ENCODE assay signal across 8 cellular contexts in the genomic region with DNA sequence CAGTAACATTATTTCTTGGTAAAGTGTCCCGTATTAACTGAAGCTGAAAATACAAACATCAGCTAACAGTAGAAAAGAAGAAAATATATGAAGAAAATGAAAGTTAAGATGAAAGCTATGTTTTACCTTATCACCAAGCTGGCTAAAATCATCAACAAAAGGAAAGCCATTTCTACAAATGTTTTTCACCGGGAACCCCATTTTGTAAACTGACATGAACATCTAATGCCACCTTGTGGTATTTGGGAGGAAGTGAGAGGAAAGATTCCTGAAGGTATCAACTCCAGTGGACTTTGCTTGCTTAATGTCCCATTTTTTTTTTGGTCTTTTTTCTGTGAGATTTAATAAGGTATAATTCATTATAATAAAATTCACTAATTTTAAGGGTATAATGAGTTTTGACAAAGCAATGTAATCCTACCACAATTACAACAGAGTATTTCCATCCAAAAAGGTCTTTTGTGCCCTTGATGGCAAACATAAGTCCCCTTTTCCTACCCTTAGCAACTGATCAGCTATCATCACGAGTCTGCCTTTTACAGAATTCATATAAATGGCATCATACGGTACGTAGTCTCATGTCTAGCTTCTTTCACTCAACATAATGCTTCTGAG. TPM values are rescaled to one million over a fixed set of nuclear protein-coding genes. Genes with fewer than 3 reads are reported as not detected.
DNase-seq lines count a peak whose midpoint lies in the region; ATAC-seq, FAIRE-seq and TF ChIP-seq lines count a peak whose summit lies in the region.

No MANE protein-coding gene starts in this region.

- SMC1A ChIA-PET in GM12878 (lab: Charles Lee; ENCODE audit: uncharacterized antibody, unreplicated experiment), result interaction anchor here (0.8 to 2.0 kb wide), 12 partner anchors 21 to 199 kb away, joined by 3 to 9 read pairs (median 5); a partner anchor contains a TSS

- TF ChIP-seq EP300 in GM12878 (IDR thresholded peaks at IDR 0.05; ENCODE audit: borderline replicate concordance in 1 of 2, control insufficient read depth in 1 of 2, low read depth in 2 of 2, low read length in 2 of 2), result no peak

- TF ChIP-seq CTCF in BJ (IDR thresholded peaks at IDR 0.05; ENCODE audit: insufficient read depth, low read depth, low read length) (peak; percentile 74), GM13976 (IDR thresholded peaks at IDR 0.05; ENCODE audit: borderline replicate concordance, control extremely low read depth, extremely low read depth, insufficient read depth, missing control alignments) (peak; percentile 43), GM12878 (IDR thresholded peaks at IDR 0.05 in 2 of 3, conservative IDR thresholded peaks at IDR 0.05 in 1 of 3; ENCODE audit: control insufficient read depth in 2 of 3, extremely low read depth in 1 of 3, insufficient read depth in 1 of 3, low read depth in 3 of 3, low read length in 3 of 3) (peak; percentile 55 to 76 (median 72); a peak in 5 of 6 replicates), kidney (IDR thresholded peaks at IDR 0.05; ENCODE audit: borderline replicate concordance, extremely low read depth, insufficient read depth) (peak; percentile 80), thoracic aorta (IDR thresholded peaks at IDR 0.05) (peak; percentile 76)

- H2AFZ ChIP-seq in GM12878 (ENCODE audit: control insufficient read depth, low read depth, low read length), result peak overlapping the region; percentile 15; the same call in 1 of the 2 replicates

- no peaks in the 10 kb centered on the region for H4K20me1 ChIP-seq in GM12878 (ENCODE audit: control insufficient read depth, insufficient read depth)

- peaks cover 11% of the 10 kb centered on the region for H3K79me2 ChIP-seq in GM12878 (ENCODE audit: control insufficient read depth, insufficient read depth, low read length)

- H3K4me3 ChIP-seq in BJ (ENCODE audit: low read depth, low read length) (0 out of 2 replicates have a peak overlapping the region, but pooled peaks have one; percentile 10), GM12878 (0 out of 2 replicates have a peak overlapping the region, but pooled peaks have one; percentile 40), kidney (ENCODE audit: low read length in 2 of 2) (peak overlapping the region; percentile 3 to 48), thoracic aorta (peak overlapping the region; percentile 61)

- DNase-seq in BJ (ENCODE audit: low read depth), result peak; percentile 8
- peak; percentile 49 for DNase-seq in GM13976 (ENCODE audit: low spot score)
- DNase-seq in NCI-H446 treated with DMSO at 0.1 percent for 48 hours (lab: John Stamatoyannopoulos, UW), result peak; percentile 44
- DNase-seq in GM12878 (ENCODE audit: low read depth, low spot score), result no peak
- DNase-seq in kidney, result no peak
- no peak for DNase-seq in thoracic aorta (ENCODE audit: low spot score)
- no peak for DNase-seq in GOT3 (lab: John Stamatoyannopoulos, UW)
- no peak for DNase-seq in stimulated activated naive CD8-positive, alpha-beta T cell treated with anti-CD3 and anti-CD28 coated beads, Interleukin-15, Interleukin-2, amounts not matched to agents 100 U/mL and 50 U/mL, for 24 hours

- H3K9ac ChIP-seq in GM12878 (ENCODE audit: control insufficient read depth, insufficient read depth, low read length), result no peak overlapping the region
- peak overlapping the region in 1 of 2 donors; percentile 55 for H3K9ac ChIP-seq in kidney (ENCODE audit: low read length in 2 of 2)

- no TSS peak for BruUV-seq in GM12878 (replicated peaks; lab: Mats Ljungman, UMichigan)

- no peaks in the 10 kb centered on the region for H3K9me3 ChIP-seq in GM12878 (replicated peaks; ENCODE audit: control insufficient read depth, insufficient read depth, low read length)
- no peaks in the 10 kb centered on the region for H3K9me3 ChIP-seq in kidney (ENCODE audit: control insufficient read depth in 1 of 2, low read length in 2 of 2)
- H3K9me3 ChIP-seq in thoracic aorta, result no peaks in the 10 kb centered on the region

- CTCF ChIA-PET in BJ (lab: Yijun Ruan, JAX) (interaction anchor here (0.6 to 6.3 kb wide), 22 partner anchors 10 to 831 kb away, joined by 3 to 81 read pairs (median 5); no protein-coding TSS in a partner anchor), GM12878 (lab: Yijun Ruan, JAX) (interaction anchor here (0.7 to 5.6 kb wide), 30 partner anchors 9 to 437 kb away, joined by 3 to 50 read pairs (median 5); no protein-coding TSS in a partner anchor)

- H3K27me3 ChIP-seq in BJ (ENCODE audit: control insufficient read depth, insufficient read depth, low read length) (no peaks in the 10 kb centered on the region), GM12878 (replicated peaks in 1 of 2; ENCODE audit: control insufficient read depth in 2 of 2, insufficient read depth in 2 of 2, low read length in 1 of 2) (no peaks in the 10 kb centered on the region), thoracic aorta (replicated peaks; ENCODE audit: insufficient read depth) (no peaks in the 10 kb centered on the region)

- ATAC-seq in GM12878 (peak; percentile 51), thoracic aorta (ENCODE audit: insufficient number of reproducible peaks, low FRiP score, low read depth) (no peak)
- ATAC-seq in stimulated activated naive CD8-positive, alpha-beta T cell treated with anti-CD3 and anti-CD28 coated beads, Interleukin-15, Interleukin-2, amounts not matched to agents 100 U/mL and 50 U/mL, for 24 hours, result no peak

- no peak overlapping the region for H3K27ac ChIP-seq in GM12878 (ENCODE audit: control insufficient read depth, insufficient read depth)
- H3K27ac ChIP-seq in kidney (ENCODE audit: low read depth in 2 of 2, low read length in 2 of 2), result no peak overlapping the region
- peak overlapping the region in 1 of 2 donors; percentile 25 for H3K27ac ChIP-seq in thoracic aorta

- RAD21 ChIA-PET in GM12878 (lab: Charles Lee; ENCODE audit: unreplicated experiment), result interaction anchor here (0.9 to 2.2 kb wide), 11 partner anchors 12 to 425 kb away, joined by 3 to 8 read pairs (median 3); no protein-coding TSS in a partner anchor

- FAIRE-seq in GM12878 (lab: Jason Lieb, UNC), result peak; percentile 69
- peak; percentile 95 for FAIRE-seq in kidney (lab: Jason Lieb, UNC)

- H3K36me3 ChIP-seq in BJ (ENCODE audit: control insufficient read depth, insufficient read depth, low read length) (peaks cover 9% of the 10 kb centered on the region), GM12878 (ENCODE audit: control insufficient read depth in 2 of 2, insufficient read depth in 2 of 2, low read length in 1 of 2) (peaks cover 2 to 18% of the 10 kb centered on the region in 2 experiments; a peak in 3 of 4 replicates), kidney (ENCODE audit: control insufficient read depth in 1 of 2, insufficient read depth in 2 of 2, low read length in 2 of 2) (peaks cover 13 to 27% of the 10 kb centered on the region in 2 donors), thoracic aorta (peaks cover 35% of the 10 kb centered on the region)

- 35% methylated on average over 5 of the region's 5 CpGs for WGBS in GM12878 (ENCODE audit: insufficient coverage, insufficient replicate concordance, low lambda C conversion rate, missing lambda C conversion rate)

- peak overlapping the region; percentile 64 for H3K4me2 ChIP-seq in GM12878 (ENCODE audit: control insufficient read depth, insufficient read depth)

- TF ChIP-seq POLR2A in GM12878 (IDR thresholded peaks at IDR 0.05; ENCODE audit: low read depth, low read length), result no peak

- intact Hi-C loops in GM12878 (cut with micrococcal nuclease; ENCODE audit: unreplicated experiment), result loop anchor here (1.0 to 5.0 kb wide), 3 partner anchors 95 to 424 kb away; no protein-coding TSS in a partner anchor
- intact Hi-C loops in kidney (cut with DNase I), result loop anchor here (10.0 kb wide), 1 partner anchor 71 kb away; no protein-coding TSS in a partner anchor

- peaks cover 3% of the 10 kb centered on the region; the same call in 1 of the 2 replicates for H3K4me1 ChIP-seq in GM12878 (ENCODE audit: control insufficient read depth, insufficient read depth, low read length)
- peaks cover 2 to 8% of the 10 kb centered on the region in 2 donors for H3K4me1 ChIP-seq in kidney (ENCODE audit: control insufficient read depth in 1 of 2, insufficient read depth in 1 of 2, low read depth in 1 of 2, low read length in 2 of 2)
- peaks cover 9 to 11% of the 10 kb centered on the region in 2 donors for H3K4me1 ChIP-seq in thoracic aorta (ENCODE audit: control insufficient read depth in 1 of 2, low read depth in 2 of 2)

- TF ChIP-seq RAD21 in GM12878 (IDR thresholded peaks at IDR 0.05; ENCODE audit: insufficient read depth, low read depth, low read length), result peak; percentile 80

- in situ Hi-C loops in GM13976 (cut with MboI; ENCODE audit: low sequenced_read_pairs, unreplicated experiment) (loop anchor here (10.0 kb wide), 1 partner anchor 81 kb away; no protein-coding TSS in a partner anchor), GM12878 (cut with MboI) (loop anchor here (5.0 kb wide), 2 partner anchors 89 to 419 kb away; no protein-coding TSS in a partner anchor)

- POLR2A ChIA-PET in BJ (lab: Charles Lee) (interaction anchor here (0.5 to 0.6 kb wide), 2 partner anchors 82 to 95 kb away, joined by 5 to 6 read pairs; no protein-coding TSS in a partner anchor), GM12878 (lab: Charles Lee) (no interaction called here)

RNA-seq across cellular contexts. Expression of a gene that starts 7.7 kb away (rescaled TPM):
- polyA plus RNA-seq in BJ (2011; rRNA removed), result 115 and 199 TPM in 2 replicates
- 40.8 and 55.9 TPM in 2 replicates for polyA minus RNA-seq in BJ (2011; rRNA and poly(A)+ RNA removed)
- 55.7 and 56.3 TPM in 2 replicates for total RNA-seq in GM12878 (2013; cell fraction: nucleolus; rRNA removed)
- 185 and 207 TPM in 2 replicates for total RNA-seq in GM12878 (2014; rRNA removed)
- 147 and 157 TPM in 2 replicates for total RNA-seq in GM12878 (2014; rRNA removed; fragmentation: Illumina TruSeq; extraction: Trizol)
- total RNA-seq in GM12878 (2021), result 122 and 124 TPM in 2 replicates
- 68.9 TPM for polyA plus RNA-seq in GM12878 (2011; ENCODE audit: low read depth)
- polyA plus RNA-seq in GM12878 (2011; rRNA removed), result 319 and 379 TPM in 2 replicates
- 203 and 219 TPM in 2 replicates for polyA plus RNA-seq in GM12878 (2011; cell fraction: cytosol; rRNA removed)
- polyA plus RNA-seq in GM12878 (2011; cell fraction: nucleus; rRNA removed), result 140 and 142 TPM in 2 replicates
- 83.3 and 94.6 TPM in 2 replicates for polyA plus RNA-seq in GM12878 (2012)
- 192 and 230 TPM in 2 replicates for polyA plus RNA-seq in GM12878 (2014; fragmentation: Illumina TruSeq; extraction: Trizol)
- polyA plus RNA-seq in GM12878 (2014; fragmentation: Nextera tagmentation; extraction: Ambion mirVana), result 100 to 1,000 TPM; 101 to 215 TPM
- 164 and 174 TPM in 2 replicates for polyA plus RNA-seq in GM12878 (2014; rRNA removed)
- 100 to 1,000 TPM; 249 to 263 TPM for polyA plus RNA-seq in GM12878 (2016; fragmentation: Nextera tagmentation; extraction: Ambion mirVana)
- 175 and 344 TPM in 2 replicates for polyA minus RNA-seq in GM12878 (2011; rRNA and poly(A)+ RNA removed)
- 61.1 and 65.6 TPM in 2 replicates for polyA minus RNA-seq in GM12878 (2011; cell fraction: cytosol; rRNA and poly(A)+ RNA removed)
- polyA minus RNA-seq in GM12878 (2011; cell fraction: nucleus; rRNA and poly(A)+ RNA removed), result 35.7 and 49.8 TPM in 2 replicates
- total RNA-seq in kidney, result 92.0 TPM
- 313 TPM for polyA plus RNA-seq in kidney (ENCODE audit: insufficient read depth, low read depth, low replicate concordance)
- total RNA-seq in thoracic aorta, result 10 to 100 TPM; 81.5 to 98.9 TPM

RNA-seq across cellular contexts. Expression of a gene that starts 34.4 kb away (rescaled TPM):
- polyA plus RNA-seq in BJ (2011; rRNA removed) (9.2 and 25.5 TPM in 2 replicates), GM12878 (2011; rRNA removed) (3.1 and 6.0 TPM in 2 replicates), GM12878 (2014; fragmentation: Illumina TruSeq; extraction: Trizol) (1.6 and 7.6 TPM in 2 replicates), GM12878 (2014; fragmentation: Nextera tagmentation; extraction: Ambion mirVana) (under 1 TPM; 0.24 to 0.75 TPM), GM12878 (2014; rRNA removed) (21.4 and 23.3 TPM in 2 replicates), GM12878 (2016; fragmentation: Nextera tagmentation; extraction: Ambion mirVana) (10 to 100 TPM in 1 of 2 experiments, 1 to 10 TPM in 1; 4.2 to 19.3 TPM), kidney (ENCODE audit: insufficient read depth, low read depth, low replicate concordance) (23.8 TPM)
- 27.7 and 30.5 TPM in 2 replicates for polyA minus RNA-seq in BJ (2011; rRNA and poly(A)+ RNA removed)
- 43.4 and 49.5 TPM in 2 replicates for total RNA-seq in GM12878 (2013; cell fraction: nucleolus; rRNA removed)
- total RNA-seq in GM12878 (2014; rRNA removed) (14.1 and 20.3 TPM in 2 replicates), GM12878 (2014; rRNA removed; fragmentation: Illumina TruSeq; extraction: Trizol) (6.9 and 8.4 TPM in 2 replicates), GM12878 (2021) (23.9 and 30.5 TPM in 2 replicates), kidney (38.6 TPM), thoracic aorta (10 to 100 TPM; 45.1 to 59.0 TPM)
- polyA plus RNA-seq in GM12878 (2011; ENCODE audit: low read depth), result 5.8 TPM
- polyA plus RNA-seq in GM12878 (2011; cell fraction: cytosol; rRNA removed), result 13.5 and 14.9 TPM in 2 replicates
- polyA plus RNA-seq in GM12878 (2011; cell fraction: nucleus; rRNA removed), result 35.1 and 53.1 TPM in 2 replicates
- polyA plus RNA-seq in GM12878 (2012), result 12.8 and 15.0 TPM in 2 replicates
- polyA minus RNA-seq in GM12878 (2011; rRNA and poly(A)+ RNA removed), result 20.3 and 23.7 TPM in 2 replicates
- 11.9 and 15.8 TPM in 2 replicates for polyA minus RNA-seq in GM12878 (2011; cell fraction: cytosol; rRNA and poly(A)+ RNA removed)
- polyA minus RNA-seq in GM12878 (2011; cell fraction: nucleus; rRNA and poly(A)+ RNA removed), result 10.8 and 15.6 TPM in 2 replicates

Comparison
In these comparisons a context has a peak if more than half of its experiments do, and no peak if none do; other contexts are left out.
1. DNase-seq: peak in BJ (single experiment), GM13976 (single experiment) and NCI-H446 treated with DMSO at 0.1 percent for 48 hours (single experiment); none in GM12878 (single experiment), kidney (single experiment), thoracic aorta (single experiment), GOT3 (single experiment) and stimulated activated naive CD8-positive, alpha-beta T cell treated with anti-CD3 and anti-CD28 coated beads, Interleukin-15, Interleukin-2, amounts not matched to agents 100 U/mL and 50 U/mL, for 24 hours (single experiment).
2. H3K4me3 ChIP-seq: peak in every context shown above with its lines; median percentile 61 in thoracic aorta; 40 in GM12878; 26 in kidney; 10 in BJ.
3. Peak in every context shown above with its lines, with median percentiles within 50 percentile points of each other: CTCF ChIP-seq.